Comparison of ENCODE assay signal across 8 cellular contexts in genomic region chr12:43836455-43836989, GRCh38. TPM values are rescaled to one million over a fixed set of nuclear protein-coding genes. Genes with fewer than 3 reads are reported as not detected.
DNase-seq lines count a peak whose midpoint lies in the region; ATAC-seq and TF ChIP-seq lines count a peak whose summit lies in the region.

No MANE protein-coding gene starts in this region.

- POLR2A ChIA-PET in naive thymus-derived CD8-positive, alpha-beta T cell (lab: Charles Lee): interaction anchor here (0.7 to 5.0 kb wide), 7 partner anchors 13 to 78 kb away, joined by 3 to 82 read pairs (median 4); partner anchors contain the start of genes IRAK4, PUS7L and TWF1

- peak overlapping the region; percentile 71 for H3K4me3 Mint-ChIP-seq in activated naive CD4-positive, alpha-beta T cell treated with anti-CD3 and anti-CD28 coated beads for 36 hours
- peak overlapping the region; percentile 65 to 98 (median 80) for H3K4me3 Mint-ChIP-seq in naive thymus-derived CD8-positive, alpha-beta T cell

- CTCF ChIA-PET in activated naive CD4-positive, alpha-beta T cell treated with anti-CD3 and anti-CD28 coated beads for 36 hours (lab: Charles Lee): no interaction called here

- intact Hi-C loops in activated naive CD4-positive, alpha-beta T cell treated with anti-CD3 and anti-CD28 coated beads for 36 hours (cut with micrococcal nuclease): loop anchor here (1.0 to 10.0 kb wide), 3 partner anchors 30 to 1008 kb away; partner anchors contain the start of gene TWF1

- no peaks in the 10 kb centered on the region for H3K36me3 ChIP-seq in SK-N-MC (ENCODE audit: insufficient read depth, low read length)

- peak overlapping the region; percentile 88 for H3K9ac ChIP-seq in SK-N-MC (ENCODE audit: insufficient read length)

- H3K27me3 Mint-ChIP-seq in activated naive CD4-positive, alpha-beta T cell treated with anti-CD3 and anti-CD28 coated beads for 36 hours (ENCODE audit: low read depth): no peaks in the 10 kb centered on the region
- H3K27me3 Mint-ChIP-seq in naive thymus-derived CD8-positive, alpha-beta T cell: no peaks in the 10 kb centered on the region

- H3K9me3 ChIP-seq in SK-N-MC (ENCODE audit: low read depth, low read length): no peaks in the 10 kb centered on the region

- ATAC-seq in HG02981 (IDR thresholded peaks at IDR 0.05; ENCODE audit: unreplicated experiment): peak; percentile 4
- ATAC-seq in naive thymus-derived CD8-positive, alpha-beta T cell: peak; percentile 12 to 21

- H3K9me3 Mint-ChIP-seq in activated naive CD4-positive, alpha-beta T cell treated with anti-CD3 and anti-CD28 coated beads for 36 hours: no peaks in the 10 kb centered on the region
- no peaks in the 10 kb centered on the region for H3K9me3 Mint-ChIP-seq in naive thymus-derived CD8-positive, alpha-beta T cell

- peak overlapping the region; percentile 90 for H3K4me3 ChIP-seq in SK-N-MC

- peak overlapping the region; percentile 52; the same call in 1 of the 2 replicates for H3K27ac ChIP-seq in SK-N-MC

- peak overlapping the region; percentile 62 for H3K27ac Mint-ChIP-seq in activated naive CD4-positive, alpha-beta T cell treated with anti-CD3 and anti-CD28 coated beads for 36 hours
- peak overlapping the region; percentile 63 to 94 (median 86) for H3K27ac Mint-ChIP-seq in naive thymus-derived CD8-positive, alpha-beta T cell

- DNase-seq in activated naive CD4-positive, alpha-beta T cell treated with anti-CD3 and anti-CD28 coated beads for 36 hours: no peak
- no peak for DNase-seq in activated naive CD4-positive, alpha-beta T cell (lab: John Stamatoyannopoulos, UW)
- DNase-seq in SK-N-MC (ENCODE audit: low read depth, low spot score) (no peak), erythroblast (lab: John Stamatoyannopoulos, UW) (peak; percentile 62 to 64), iPS-NIHi7 (ENCODE audit: extremely low spot score) (no peak), epidermal melanocyte (ENCODE audit: insufficient read length, low spot score) (no peak)
- peak in 1 of 10 donors; percentile 31 for DNase-seq in naive thymus-derived CD8-positive, alpha-beta T cell

- H3K36me3 Mint-ChIP-seq in activated naive CD4-positive, alpha-beta T cell treated with anti-CD3 and anti-CD28 coated beads for 36 hours (ENCODE audit: low read depth): no peaks in the 10 kb centered on the region
- no peaks in the 10 kb centered on the region for H3K36me3 Mint-ChIP-seq in naive thymus-derived CD8-positive, alpha-beta T cell

- peak; percentile 8 for TF ChIP-seq POLR2A in erythroblast (IDR thresholded peaks at IDR 0.05; ENCODE audit: low read length)

- peaks cover 40% of the 10 kb centered on the region for H3K4me1 Mint-ChIP-seq in activated naive CD4-positive, alpha-beta T cell treated with anti-CD3 and anti-CD28 coated beads for 36 hours (ENCODE audit: low read depth)
- H3K4me1 Mint-ChIP-seq in naive thymus-derived CD8-positive, alpha-beta T cell: peaks cover 20 to 53% (median 50%) of the 10 kb centered on the region in 4 donors

RNA-seq across cellular contexts. Expression of gene TMEM117, which starts 0.6 kb away (rescaled TPM):
- total RNA-seq in activated naive CD4-positive, alpha-beta T cell treated with anti-CD3 and anti-CD28 coated beads for 36 hours: 1 to 10 TPM; 1.4 to 2.1 TPM
- 1 to 10 TPM; 3.9 to 5.0 TPM for total RNA-seq in naive thymus-derived CD8-positive, alpha-beta T cell
- 1 to 10 TPM; 2.1 to 2.2 (median 2.1) TPM for polyA plus RNA-seq in naive thymus-derived CD8-positive, alpha-beta T cell

RNA-seq across cellular contexts. Expression of gene TWF1, which starts 30.4 kb away (rescaled TPM):
- 10 to 100 TPM; 12.9 to 15.3 TPM for total RNA-seq in activated naive CD4-positive, alpha-beta T cell treated with anti-CD3 and anti-CD28 coated beads for 36 hours
- total RNA-seq in naive thymus-derived CD8-positive, alpha-beta T cell: 10 to 100 TPM; 35.5 to 44.1 TPM
- 10 to 100 TPM; 12.7 to 21.2 (median 14.2) TPM for polyA plus RNA-seq in naive thymus-derived CD8-positive, alpha-beta T cell

Comparison
In these comparisons a context has a peak if more than half of its experiments do, and no peak if none do; other contexts are left out.
1. DNase-seq: peak in erythroblast (2 of 2); none in activated naive CD4-positive, alpha-beta T cell treated with anti-CD3 and anti-CD28 coated beads for 36 hours (single experiment), activated naive CD4-positive, alpha-beta T cell (0 of 4), SK-N-MC (single experiment), iPS-NIHi7 (single experiment) and epidermal melanocyte (single experiment).